In genomic region chr20:38471245-38471644, GRCh38 we compare ENCODE assay signal across 13 cellular contexts. TPM values are rescaled to one million over a fixed set of nuclear protein-coding genes. Genes with fewer than 3 reads are reported as not detected.
DNase-seq lines count a peak whose midpoint lies in the region; ATAC-seq and TF ChIP-seq lines count a peak whose summit lies in the region.
"Had no signal": no experiment of that assay in that cellular context is flagged by ENCODE, and none has a peak within 500 bp of the region (broad histone marks: within the 10 kb centered on the region; RNA-seq: fewer than 3 reads in every experiment).

No MANE protein-coding gene starts in this region.

- peaks cover 10% of the 10 kb centered on the region for H3K36me3 Mint-ChIP-seq in CD8-positive, alpha-beta T cell
- peaks cover 13% of the 10 kb centered on the region for H3K36me3 Mint-ChIP-seq in dendritic cell treated with granulocyte-macrophage colony-stimulating factor and Interleukin-4, amounts not matched to agents 40 ng/mL and 50 ng/mL, for 4 days (ENCODE audit: low read depth)
- no peaks in the 10 kb centered on the region for H3K36me3 Mint-ChIP-seq in neural progenitor cell

- H3F3A ChIP-seq in neural progenitor cell (ENCODE audit: low read depth), result peaks cover 9% of the 10 kb centered on the region

- in situ Hi-C loops in IMR-90 (cut with MboI; ENCODE audit: low sequenced_read_pairs), result loop anchor here (10.0 to 25.0 kb wide), 2 partner anchors 64 to 266 kb away; partner anchors contain the start of gene ACTR5

- peak overlapping the region; percentile 59; the same call in 1 of the 2 replicates for H4K5ac ChIP-seq in IMR-90 (ENCODE audit: low read depth, low read length)

- dilution Hi-C loops in IMR-90 (cut with HindIII; ENCODE audit: low sequenced_read_pairs, unreplicated experiment), result no loop called here

- H3K23ac ChIP-seq in IMR-90 (ENCODE audit: low read depth, low read length), result no peak overlapping the region

- no peak overlapping the region for H3K56ac ChIP-seq in IMR-90 (ENCODE audit: extremely low read depth, insufficient read depth, low read length)

- no CpG with 5 or more reads among the region's 1 CpG for WGBS in IMR-90 (ENCODE audit: extremely low coverage in 2 of 2, insufficient read length in 1 of 2), 2 experiments

- no peak overlapping the region for H3K4ac ChIP-seq in IMR-90 (ENCODE audit: low read depth, low read length)

- peaks cover 29% of the 10 kb centered on the region for H3K4me1 ChIP-seq in CD8-positive, alpha-beta T cell (ENCODE audit: insufficient read depth, low read length)
- H3K4me1 ChIP-seq in IMR-90 (ENCODE audit: control insufficient read depth, insufficient read depth, low read length), result peaks cover 2% of the 10 kb centered on the region
- peaks cover 9% of the 10 kb centered on the region for H3K4me1 ChIP-seq in neural progenitor cell

- peak overlapping the region in 1 of 2 experiments; percentile 67; a peak in 1 of 4 replicates for H4K8ac ChIP-seq in IMR-90 (ENCODE audit: low read depth in 2 of 2, low read length in 2 of 2)

- no peaks in the 10 kb centered on the region for H3K9me3 ChIP-seq in CD8-positive, alpha-beta T cell (ENCODE audit: low read length)
- H3K9me3 ChIP-seq in IMR-90 (ENCODE audit: control insufficient read depth, insufficient read depth, low read length) (no peaks in the 10 kb centered on the region), neural progenitor cell (ENCODE audit: low read depth) (no peaks in the 10 kb centered on the region)

- no peak overlapping the region for H2BK15ac ChIP-seq in IMR-90 (ENCODE audit: low read depth, low read length)

- no peaks in the 10 kb centered on the region for H3K9me3 Mint-ChIP-seq in CD8-positive, alpha-beta T cell
- H3K9me3 Mint-ChIP-seq in dendritic cell treated with granulocyte-macrophage colony-stimulating factor and Interleukin-4, amounts not matched to agents 40 ng/mL and 50 ng/mL, for 4 days, result no peaks in the 10 kb centered on the region
- no peaks in the 10 kb centered on the region for H3K9me3 Mint-ChIP-seq in neural progenitor cell

- H3K27ac Mint-ChIP-seq in CD8-positive, alpha-beta T cell, result peak overlapping the region; percentile 92
- peak overlapping the region; percentile 82 for H3K27ac Mint-ChIP-seq in dendritic cell treated with granulocyte-macrophage colony-stimulating factor and Interleukin-4, amounts not matched to agents 40 ng/mL and 50 ng/mL, for 4 days
- no peak overlapping the region for H3K27ac Mint-ChIP-seq in neural progenitor cell

- no peak overlapping the region for H3K9ac ChIP-seq in IMR-90 (ENCODE audit: low read depth, low read length)
- no peak overlapping the region for H3K9ac ChIP-seq in neural progenitor cell

- peaks cover 19 to 29% of the 10 kb centered on the region in 2 experiments; a peak in 3 of 4 replicates for H3K79me1 ChIP-seq in IMR-90 (ENCODE audit: low read depth in 1 of 2, low read length in 2 of 2)

- H2BK120ac ChIP-seq in IMR-90 (ENCODE audit: low read depth, low read length), result no peak overlapping the region

- no peak for DNase-seq in CD8-positive, alpha-beta T cell
- DNase-seq in IMR-90 (no peak), neural progenitor cell (ENCODE audit: low spot score) (no peak), posterior cingulate gyrus (no peak)
- DNase-seq in central memory CD4-positive, alpha-beta T cell, result no peak
- no peak for DNase-seq in stimulated activated CD4-positive, alpha-beta T cell treated with anti-CD3 and anti-CD28 coated beads, Interleukin-2, amount 100 ng/mL, for 24 hours
- DNase-seq: activated CD4-positive, alpha-beta T cell treated with anti-CD3 and anti-CD28 coated beads for 36 hours; activated T-cell treated with anti-CD3 and anti-CD28 coated beads, Interleukin-2, amount 50 U/mL, for 48 hours; NCI-H1930; NCI-H526 treated with DMSO at 0.1 percent for 48 hours had no signal

- H3K4me2 ChIP-seq in IMR-90 (ENCODE audit: low read depth, low read length) (no peak overlapping the region), neural progenitor cell (no peak overlapping the region)

- H3K27me3 Mint-ChIP-seq in CD8-positive, alpha-beta T cell (ENCODE audit: low read depth), result no peaks in the 10 kb centered on the region
- peaks cover 11% of the 10 kb centered on the region for H3K27me3 Mint-ChIP-seq in dendritic cell treated with granulocyte-macrophage colony-stimulating factor and Interleukin-4, amounts not matched to agents 40 ng/mL and 50 ng/mL, for 4 days
- H3K27me3 Mint-ChIP-seq in neural progenitor cell (ENCODE audit: insufficient read depth, low read depth), result peaks cover 4% of the 10 kb centered on the region
- H3K27me3 Mint-ChIP-seq: activated CD4-positive, alpha-beta T cell treated with anti-CD3 and anti-CD28 coated beads for 36 hours; progenitor cell of endocrine pancreas had no signal

- no peak for TF ChIP-seq CTCF in CD8-positive, alpha-beta T cell (IDR thresholded peaks at IDR 0.05)
- no peak for TF ChIP-seq CTCF in IMR-90 (conservative IDR thresholded peaks at IDR 0.05; ENCODE audit: low read depth, low read length)
- no peak for TF ChIP-seq CTCF in neural progenitor cell (IDR thresholded peaks at IDR 0.05)

- no peak overlapping the region for H3K4me3 ChIP-seq in CD8-positive, alpha-beta T cell (ENCODE audit: low read depth, low read length)
- H3K4me3 ChIP-seq in IMR-90 (ENCODE audit: insufficient read depth, low read depth, low read length), result no peak overlapping the region
- no peak overlapping the region for H3K4me3 ChIP-seq in neural progenitor cell

- H3K27ac ChIP-seq in CD8-positive, alpha-beta T cell (ENCODE audit: low read depth, low read length), result peak overlapping the region; percentile 65
- H3K27ac ChIP-seq in IMR-90 (ENCODE audit: insufficient read depth, low read length) (no peak overlapping the region), neural progenitor cell (no peak overlapping the region)

- no peaks in the 10 kb centered on the region for H3K36me3 ChIP-seq in CD8-positive, alpha-beta T cell (ENCODE audit: insufficient read depth, low read length)
- H3K36me3 ChIP-seq in IMR-90 (ENCODE audit: control insufficient read depth, insufficient read depth, low read length), result no peaks in the 10 kb centered on the region
- no peaks in the 10 kb centered on the region for H3K36me3 ChIP-seq in neural progenitor cell

- CTCF ChIA-PET in CD8-positive, alpha-beta T cell (lab: Charles Lee), result interaction anchor here (1.3 to 4.6 kb wide), 3 partner anchors 24 to 36 kb away, joined by 3 to 26 read pairs (median 21); partner anchors contain the start of gene SNHG17
- CTCF ChIA-PET in IMR-90 (lab: Yijun Ruan, JAX), result no interaction called here

- no peak overlapping the region for H4K91ac ChIP-seq in IMR-90 (ENCODE audit: insufficient read depth, low read depth, low read length)

- POLR2A ChIA-PET in CD8-positive, alpha-beta T cell (lab: Charles Lee), result interaction anchor here (3.4 kb wide), 1 partner anchor 37 kb away, joined by 23 read pairs; the partner anchor contains the start of gene SNHG17
- POLR2A ChIA-PET in IMR-90 (lab: Charles Lee; ENCODE audit: unreplicated experiment), result no interaction called here

- BruUV-seq in IMR-90 (replicated peaks; lab: Mats Ljungman, UMichigan), result no TSS peak

- TF ChIP-seq POLR2A in IMR-90 (IDR thresholded peaks at IDR 0.05; ENCODE audit: low read depth, low read length), result no peak

- no peak overlapping the region for H3K18ac ChIP-seq in IMR-90 (ENCODE audit: low read depth, low read length)

- no peaks in the 10 kb centered on the region; the same call in 1 of the 2 replicates for H3K9me1 ChIP-seq in IMR-90 (ENCODE audit: insufficient read depth, low read length)

- H2AFZ ChIP-seq in IMR-90 (replicated peaks; ENCODE audit: low read length, poor library complexity) (peak overlapping the region; percentile 9), neural progenitor cell (replicated peaks) (no peak overlapping the region)

- peak overlapping the region; percentile 27 for H3K4me3 Mint-ChIP-seq in CD8-positive, alpha-beta T cell
- no peak overlapping the region for H3K4me3 Mint-ChIP-seq in dendritic cell treated with granulocyte-macrophage colony-stimulating factor and Interleukin-4, amounts not matched to agents 40 ng/mL and 50 ng/mL, for 4 days
- H3K4me3 Mint-ChIP-seq in neural progenitor cell, result peak overlapping the region; percentile 39

- H3K27me3 ChIP-seq in CD8-positive, alpha-beta T cell (ENCODE audit: insufficient read depth, low read length), result no peaks in the 10 kb centered on the region
- peaks cover 1% of the 10 kb centered on the region; the same call in 1 of the 2 replicates for H3K27me3 ChIP-seq in IMR-90 (ENCODE audit: control insufficient read depth, insufficient read depth, low read length)
- H3K27me3 ChIP-seq in neural progenitor cell, result peaks cover 4% of the 10 kb centered on the region

- no peak overlapping the region for H2BK5ac ChIP-seq in IMR-90 (ENCODE audit: low read depth, low read length, poor library complexity, severe bottlenecking)

- no peak for ATAC-seq in CD8-positive, alpha-beta T cell
- ATAC-seq in IMR-90 (ENCODE audit: low read depth), result no peak
- ATAC-seq in HG03175 (IDR thresholded peaks at IDR 0.05; ENCODE audit: unreplicated experiment), result no peak
- ATAC-seq: activated CD4-positive, alpha-beta T cell treated with anti-CD3 and anti-CD28 coated beads for 36 hours had no signal

- H2AK9ac ChIP-seq in IMR-90 (replicated peaks; ENCODE audit: low read depth, low read length, poor library complexity), result no peak overlapping the region

- H2BK20ac ChIP-seq in IMR-90 (ENCODE audit: low read depth, low read length), result no peak overlapping the region

- H3K4me1 Mint-ChIP-seq in CD8-positive, alpha-beta T cell (ENCODE audit: low read depth), result peaks cover 38% of the 10 kb centered on the region
- H3K4me1 Mint-ChIP-seq in dendritic cell treated with granulocyte-macrophage colony-stimulating factor and Interleukin-4, amounts not matched to agents 40 ng/mL and 50 ng/mL, for 4 days (ENCODE audit: low read depth), result peaks cover 36% of the 10 kb centered on the region
- peaks cover 23% of the 10 kb centered on the region for H3K4me1 Mint-ChIP-seq in neural progenitor cell

- H3K79me2 ChIP-seq in neural progenitor cell (ENCODE audit: low read depth), result peaks cover 33% of the 10 kb centered on the region

- peaks cover 27% of the 10 kb centered on the region; the same call in 1 of the 2 replicates for H4K20me1 ChIP-seq in IMR-90 (ENCODE audit: insufficient read depth, low read length)
- H4K20me1 ChIP-seq in neural progenitor cell (ENCODE audit: low read depth), result peaks cover 30% of the 10 kb centered on the region

- intact Hi-C loops in CD8-positive, alpha-beta T cell (cut with DNase I, micrococcal nuclease), result loop anchor here in 1 of 2 experiments (10.0 kb wide), 2 partner anchors 436 to 776 kb away; partner anchors contain the start of genes CTNNBL1, RPRD1B and TTI1
- intact Hi-C loops in IMR-90 (cut with micrococcal nuclease), result no loop called here
- intact Hi-C loops in dendritic cell treated with granulocyte-macrophage colony-stimulating factor and Interleukin-4, amounts not matched to agents 40 ng/mL and 50 ng/mL, for 4 days (cut with micrococcal nuclease), result no loop called here
- intact Hi-C loops in posterior cingulate gyrus (cut with DNase I), result no loop called here

- no peak overlapping the region for H2AK5ac ChIP-seq in IMR-90 (ENCODE audit: low read depth, low read length)

- H3K14ac ChIP-seq in IMR-90 (replicated peaks; ENCODE audit: low read depth, low read length), result no peak overlapping the region

- TF ChIP-seq RAD21 in IMR-90 (IDR thresholded peaks at IDR 0.05; ENCODE audit: low read length), result no peak

RNA-seq across cellular contexts. Expression of gene RALGAPB, which starts 1.4 kb away (rescaled TPM):
- total RNA-seq in CD8-positive, alpha-beta T cell, result 10 to 100 TPM; 28.9 to 29.1 TPM
- total RNA-seq in IMR-90 (2012; rRNA removed) (30.3 and 32.8 TPM in 2 replicates), neural progenitor cell (ENCODE audit: low replicate concordance) (27.3 and 39.1 TPM in 2 replicates)
- 11.2 and 12.7 TPM in 2 replicates for polyA plus RNA-seq in IMR-90 (2012; rRNA removed)
- polyA plus RNA-seq in IMR-90 (2012; cell fraction: cytosol; rRNA removed), result 2.4 and 3.1 TPM in 2 replicates
- 6.1 and 45.2 TPM in 2 replicates for polyA plus RNA-seq in IMR-90 (2012; cell fraction: nucleus; rRNA removed; ENCODE audit: low replicate concordance)

RNA-seq across cellular contexts. Expression of gene SNHG17, which starts 36.1 kb away (rescaled TPM):
- total RNA-seq in CD8-positive, alpha-beta T cell, result 100 to 1,000 TPM; 119 to 128 TPM
- total RNA-seq in IMR-90 (2012; rRNA removed) (5.4 and 6.4 TPM in 2 replicates), neural progenitor cell (ENCODE audit: low replicate concordance) (8.0 and 12.8 TPM in 2 replicates)
- 38.2 and 40.4 TPM in 2 replicates for polyA plus RNA-seq in IMR-90 (2012; rRNA removed)
- polyA plus RNA-seq in IMR-90 (2012; cell fraction: cytosol; rRNA removed), result 31.4 and 67.9 TPM in 2 replicates
- 82.9 and 92.3 TPM in 2 replicates for polyA plus RNA-seq in IMR-90 (2012; cell fraction: nucleus; rRNA removed; ENCODE audit: low replicate concordance)
